In genomic region chr4:132865458-132865857, GRCh38 we compare ENCODE assay signal across 29 cellular contexts.
"Had no signal": no experiment of that assay in that cellular context is flagged by ENCODE, and none has a peak within 500 bp of the region (broad histone marks: within the 10 kb centered on the region; RNA-seq: fewer than 3 reads in every experiment).

No MANE protein-coding gene starts in this region.

- H3K4me1 ChIP-seq: colonic mucosa, esophagus squamous epithelium had no signal

- H3K36me3 ChIP-seq: brain microvascular endothelial cell, cardiac muscle cell, colonic mucosa, esophagus squamous epithelium, WERI-Rb-1 had no signal

- ATAC-seq: activated CD4-positive, CD25-positive, alpha-beta regulatory T cell treated with anti-CD3 and anti-CD28 coated beads, Interleukin-2, amount 50 U/mL, for 24 hours; activated CD8-positive, alpha-beta T cell treated with anti-CD3 and anti-CD28 coated beads for 36 hours; activated T-cell treated with anti-CD3 and anti-CD28 coated beads, Interleukin-2, amount 50 U/mL, for 4 hours; activated T-helper 17 cell treated with anti-CD3 and anti-CD28 coated beads, Interleukin-2, amount 50 U/mL, for 72 hours; T-helper 17 cell had no signal

- H3K27ac ChIP-seq: brain microvascular endothelial cell, cardiac muscle cell, colonic mucosa, esophagus squamous epithelium, WERI-Rb-1 had no signal

- H3K4me3 ChIP-seq: cardiac muscle cell, colonic mucosa, dorsolateral prefrontal cortex, esophagus squamous epithelium had no signal

- H3K9me3 ChIP-seq: colonic mucosa, esophagus squamous epithelium had no signal

- H3K27me3 ChIP-seq: brain microvascular endothelial cell, cardiac muscle cell, colonic mucosa, dorsolateral prefrontal cortex, esophagus squamous epithelium had no signal

- DNase-seq: activated B cell treated with CpG ODN at 0.5 μM for 24 hours; activated CD4-positive, alpha-beta T cell treated with anti-CD3 and anti-CD28 coated beads for 48 hours; activated CD4-positive, alpha-beta T cell treated with anti-CD3 and anti-CD28 coated beads, Interleukin-2, amount 50 U/mL, for 1 hour; activated CD4-positive, alpha-beta T cell treated with anti-CD3 and anti-CD28 coated beads, Interleukin-2, amount 50 U/mL, for 48 hours; activated CD8-positive, alpha-beta memory T cell treated with anti-CD3 and anti-CD28 coated beads for 24 hours; activated CD8-positive, alpha-beta T cell treated with anti-CD3 and anti-CD28 coated beads for 36 hours; activated effector memory CD4-positive, alpha-beta T cell treated with Interleukin-2 at 50 U/mL for 16 hours; activated gamma-delta T cell treated with Interleukin-2 at 50 U/mL for 16 hours; activated naive CD4-positive, alpha-beta T cell treated with anti-CD3 and anti-CD28 coated beads, Interleukin-2, amount 50 U/mL, for 16 hours; activated naive CD4-positive, alpha-beta T cell treated with Interleukin-2 at 50 U/mL for 16 hours; activated T-cell treated with anti-CD3 and anti-CD28 coated beads, Interleukin-2, amount 50 U/mL, for 4 hours; amniotic stem cell; anterior cingulate cortex; brain microvascular endothelial cell; central memory CD4-positive, alpha-beta T cell; cerebellar nuclear complex; colonic mucosa; dorsolateral prefrontal cortex; effector memory CD4-positive, alpha-beta T cell; endodermal cell; esophagus squamous epithelium; head of caudate nucleus; T-helper 1 cell; T-helper 17 cell; T1000 had no signal
